Comparison of ENCODE assay signal across 23 cellular contexts in genomic region chr22:25869771-25870170, GRCh38.
DNase-seq lines count a peak whose midpoint lies in the region; ATAC-seq and TF ChIP-seq lines count a peak whose summit lies in the region.
"Had no signal": no experiment of that assay in that cellular context is flagged by ENCODE, and none has a peak within 500 bp of the region (broad histone marks: within the 10 kb centered on the region; RNA-seq: fewer than 3 reads in every experiment).

No MANE protein-coding gene starts in this region.

- H3K9me3 ChIP-seq in suprapubic skin = no peaks in the 10 kb centered on the region
- H3K9me3 ChIP-seq: A549; BE2C; BLaER1 treated with 17β-estradiol and CSF1 and Interleukin-3, amounts not matched to agents 10 nM and 100 nM had no signal

- 83% methylated on average over 6 of the region's 6 CpGs for WGBS in suprapubic skin

- TF ChIP-seq EP300 in suprapubic skin (IDR thresholded peaks at IDR 0.05) = no peak

- no peak for ATAC-seq in HG03196 (IDR thresholded peaks at IDR 0.05; ENCODE audit: unreplicated experiment)
- ATAC-seq: A549 had no signal

- no peak for TF ChIP-seq POLR2A in suprapubic skin (IDR thresholded peaks at IDR 0.05)

- H3K27ac ChIP-seq in coronary artery = no peak overlapping the region
- H3K27ac ChIP-seq in suprapubic skin = peak overlapping the region; percentile 5
- H3K27ac ChIP-seq: A549; BLaER1 treated with 17β-estradiol and CSF1 and Interleukin-3, amounts not matched to agents 10 nM and 100 nM; GM23248 had no signal

- no peaks in the 10 kb centered on the region for H3K36me3 Mint-ChIP-seq in T-helper 2 cell treated with Interferon-gamma antibody and Interleukin-4, amounts not matched to agents 5 μg/mL and 100 μg/mL, for 36 hours (ENCODE audit: low read depth)
- H3K36me3 Mint-ChIP-seq: CD14-positive monocyte; CD4-positive, alpha-beta memory T cell had no signal

- DNase-seq in CD1c-positive myeloid dendritic cell (ENCODE audit: extremely low spot score) (peak; percentile 6), MV-4-11 (lab: John Stamatoyannopoulos, UW) (peak; percentile 8), coronary artery (ENCODE audit: low spot score) (peak; percentile 33), suprapubic skin (ENCODE audit: low spot score in 2 of 2) (no peak)
- no peak for DNase-seq in T-helper 2 cell treated with Interferon-gamma antibody and Interleukin-4, amounts not matched to agents 5 μg/mL and 100 μg/mL, for 36 hours (ENCODE audit: low spot score)
- no peak for DNase-seq in activated effector memory CD4-positive, alpha-beta T cell treated with anti-CD3 and anti-CD28 coated beads, Interleukin-2, amount 50 U/mL, for 16 hours
- DNase-seq: 8988T; ACHN; AML-193; BE2C; Calu3; CD4-positive, alpha-beta memory T cell; COR-L47; DMS53; DMS79 treated with DMSO at 0.1 percent for 48 hours; GF-D8; GM23248; H7; HCEC 1CT had no signal

- H3K4me1 ChIP-seq in suprapubic skin = no peaks in the 10 kb centered on the region
- H3K4me1 ChIP-seq: A549; BE2C; BLaER1 treated with 17β-estradiol and CSF1 and Interleukin-3, amounts not matched to agents 10 nM and 100 nM had no signal

- H3K36me3 ChIP-seq in suprapubic skin = no peaks in the 10 kb centered on the region
- H3K36me3 ChIP-seq: BE2C; BLaER1 treated with 17β-estradiol and CSF1 and Interleukin-3, amounts not matched to agents 10 nM and 100 nM had no signal

- no peaks in the 10 kb centered on the region for H3K4me1 Mint-ChIP-seq in T-helper 2 cell treated with Interferon-gamma antibody and Interleukin-4, amounts not matched to agents 5 μg/mL and 100 μg/mL, for 36 hours (ENCODE audit: low read depth)
- H3K4me1 Mint-ChIP-seq: CD14-positive monocyte; CD4-positive, alpha-beta memory T cell had no signal

- peaks cover 12% of the 10 kb centered on the region for H3K27me3 ChIP-seq in suprapubic skin
- H3K27me3 ChIP-seq: BE2C; BLaER1 treated with 17β-estradiol and CSF1 and Interleukin-3, amounts not matched to agents 10 nM and 100 nM had no signal

- TF ChIP-seq CTCF in coronary artery (IDR thresholded peaks at IDR 0.05) (no peak), suprapubic skin (IDR thresholded peaks at IDR 0.05) (no peak)

- no peaks in the 10 kb centered on the region for H3K9me3 Mint-ChIP-seq in T-helper 2 cell treated with Interferon-gamma antibody and Interleukin-4, amounts not matched to agents 5 μg/mL and 100 μg/mL, for 36 hours

- no peaks in the 10 kb centered on the region for H3K27me3 Mint-ChIP-seq in T-helper 2 cell treated with Interferon-gamma antibody and Interleukin-4, amounts not matched to agents 5 μg/mL and 100 μg/mL, for 36 hours (ENCODE audit: low read depth)

- H3K4me3 Mint-ChIP-seq in T-helper 2 cell treated with Interferon-gamma antibody and Interleukin-4, amounts not matched to agents 5 μg/mL and 100 μg/mL, for 36 hours = no peak overlapping the region
- H3K4me3 Mint-ChIP-seq: CD14-positive monocyte; CD4-positive, alpha-beta memory T cell had no signal

- H3K27ac Mint-ChIP-seq in T-helper 2 cell treated with Interferon-gamma antibody and Interleukin-4, amounts not matched to agents 5 μg/mL and 100 μg/mL, for 36 hours = no peak overlapping the region
- H3K27ac Mint-ChIP-seq: CD14-positive monocyte; CD4-positive, alpha-beta memory T cell had no signal

- H3K4me3 ChIP-seq in coronary artery (no peak overlapping the region), suprapubic skin (no peak overlapping the region)
- H3K4me3 ChIP-seq: A549; BLaER1 treated with 17β-estradiol and CSF1 and Interleukin-3, amounts not matched to agents 10 nM and 100 nM; GM23248 had no signal

Comparison
In these comparisons a context has a peak if more than half of its experiments do, and no peak if none do; other contexts are left out.
1. DNase-seq: peak in CD1c-positive myeloid dendritic cell (single experiment), MV-4-11 (single experiment) and coronary artery (single experiment); none in suprapubic skin (0 of 2), T-helper 2 cell treated with Interferon-gamma antibody and Interleukin-4, amounts not matched to agents 5 μg/mL and 100 μg/mL, for 36 hours (single experiment) and activated effector memory CD4-positive, alpha-beta T cell treated with anti-CD3 and anti-CD28 coated beads, Interleukin-2, amount 50 U/mL, for 16 hours (single experiment).